In genomic region chr19:31525610-31526147, GRCh38 we compare ENCODE assay signal across 20 cellular contexts.
DNase-seq lines count a peak whose midpoint lies in the region; ATAC-seq, FAIRE-seq and TF ChIP-seq lines count a peak whose summit lies in the region.
"Had no signal": no experiment of that assay in that cellular context is flagged by ENCODE, and none has a peak within 500 bp of the region (broad histone marks: within the 10 kb centered on the region; RNA-seq: fewer than 3 reads in every experiment).

No MANE protein-coding gene starts in this region.

- CTCF ChIA-PET in HEK293 (lab: Yijun Ruan, JAX), result interaction anchor here (0.5 to 0.8 kb wide), 2 partner anchors 27 to 858 kb away, joined by 3 read pairs; no protein-coding TSS in a partner anchor

- ATAC-seq in pancreas (no peak), GM18519 (IDR thresholded peaks at IDR 0.05; ENCODE audit: low FRiP score, unreplicated experiment) (no peak)

- TF ChIP-seq CTCF in HEK293 (tag by site-specific recombination; IDR thresholded peaks at IDR 0.05) (no peak), pancreas (IDR thresholded peaks at IDR 0.05) (no peak)

- H3K36me3 ChIP-seq in HEK293 (ENCODE audit: control insufficient read depth in 2 of 2, insufficient read depth in 1 of 2, low read length in 2 of 2), result peaks cover 0 to 3% of the 10 kb centered on the region in 2 experiments; a peak in 1 of 3 replicates
- H3K36me3 ChIP-seq in pancreas, result no peaks in the 10 kb centered on the region
- H3K36me3 ChIP-seq: BE2C, HAP-1 had no signal

- POLR2A ChIA-PET in HEK293 (lab: Yijun Ruan, JAX), result interaction anchor here (0.6 kb wide), 1 partner anchor 1615 kb away, joined by 4 read pairs; no protein-coding TSS in a partner anchor

- H3K9me3 ChIP-seq in HEK293 (ENCODE audit: control insufficient read depth, insufficient read depth, low read depth, low read length) (peaks cover 20% of the 10 kb centered on the region), pancreas (no peaks in the 10 kb centered on the region)
- H3K9me3 ChIP-seq: BE2C, HAP-1 had no signal

- H3K4me1 ChIP-seq in HEK293 (ENCODE audit: control insufficient read depth, insufficient read depth, low read length) (no peaks in the 10 kb centered on the region), pancreas (no peaks in the 10 kb centered on the region)
- H3K4me1 ChIP-seq: BE2C, HAP-1 had no signal

- FAIRE-seq in A204.1 (lab: Jason Lieb, UNC) (peak; percentile 30), colon (lab: Jason Lieb, UNC) (peak; percentile 55), pancreas (lab: Jason Lieb, UNC) (peak; percentile 49)

- H3K4me3 ChIP-seq in HEK293 (ENCODE audit: low read depth, low read length) (no peak overlapping the region), pancreas (no peak overlapping the region)
- H3K4me3 ChIP-seq: GM23248, HAP-1 had no signal

- DNase-seq in pancreas, result no peak
- DNase-seq in SIG-M5 treated with dmso at 0.1 percent for 504 hours (lab: John Stamatoyannopoulos, UW; ENCODE audit: unreplicated experiment), result no peak
- no peak for DNase-seq in DMS153 treated with DMSO at 0.1 percent for 48 hours (lab: John Stamatoyannopoulos, UW; ENCODE audit: unreplicated experiment)
- DNase-seq: 8988T; ACHN; BE2C; C1 segment of cervical spinal cord; CD4-positive, CD25-positive, alpha-beta regulatory T cell; CD8-positive, alpha-beta memory T cell; COR-L47; DMS 273 treated with DMSO at 0.1 percent for 48 hours; GDM1; GM23248; KG1 had no signal

- no peaks in the 10 kb centered on the region for H3K27me3 ChIP-seq in pancreas
- H3K27me3 ChIP-seq: BE2C had no signal

- intact Hi-C loops in pancreas (cut with DNase I), result no loop called here

- H3K27ac ChIP-seq in HEK293 (ENCODE audit: extremely low read depth, low read depth, low read length) (no peak overlapping the region), pancreas (no peak overlapping the region)
- H3K27ac ChIP-seq: GM23248, HL-60 had no signal

- WGBS in pancreas, 2 donors, result 50 to 62% methylated on average over 4 of the region's 4 CpGs

TF ChIP-seq in HEK293, 187 proteins besides CTCF, POLR2A, EP300 and RAD21:
- TF ChIP-seq SETDB1 (IDR thresholded peaks at IDR 0.05; ENCODE audit: insufficient read length, low read length) (peak; percentile 86), ZNF791 (tag by site-specific recombination; IDR thresholded peaks at IDR 0.05) (no peak)
